Comparison of ENCODE assay signal across 1 cellular context in the genomic region with DNA sequence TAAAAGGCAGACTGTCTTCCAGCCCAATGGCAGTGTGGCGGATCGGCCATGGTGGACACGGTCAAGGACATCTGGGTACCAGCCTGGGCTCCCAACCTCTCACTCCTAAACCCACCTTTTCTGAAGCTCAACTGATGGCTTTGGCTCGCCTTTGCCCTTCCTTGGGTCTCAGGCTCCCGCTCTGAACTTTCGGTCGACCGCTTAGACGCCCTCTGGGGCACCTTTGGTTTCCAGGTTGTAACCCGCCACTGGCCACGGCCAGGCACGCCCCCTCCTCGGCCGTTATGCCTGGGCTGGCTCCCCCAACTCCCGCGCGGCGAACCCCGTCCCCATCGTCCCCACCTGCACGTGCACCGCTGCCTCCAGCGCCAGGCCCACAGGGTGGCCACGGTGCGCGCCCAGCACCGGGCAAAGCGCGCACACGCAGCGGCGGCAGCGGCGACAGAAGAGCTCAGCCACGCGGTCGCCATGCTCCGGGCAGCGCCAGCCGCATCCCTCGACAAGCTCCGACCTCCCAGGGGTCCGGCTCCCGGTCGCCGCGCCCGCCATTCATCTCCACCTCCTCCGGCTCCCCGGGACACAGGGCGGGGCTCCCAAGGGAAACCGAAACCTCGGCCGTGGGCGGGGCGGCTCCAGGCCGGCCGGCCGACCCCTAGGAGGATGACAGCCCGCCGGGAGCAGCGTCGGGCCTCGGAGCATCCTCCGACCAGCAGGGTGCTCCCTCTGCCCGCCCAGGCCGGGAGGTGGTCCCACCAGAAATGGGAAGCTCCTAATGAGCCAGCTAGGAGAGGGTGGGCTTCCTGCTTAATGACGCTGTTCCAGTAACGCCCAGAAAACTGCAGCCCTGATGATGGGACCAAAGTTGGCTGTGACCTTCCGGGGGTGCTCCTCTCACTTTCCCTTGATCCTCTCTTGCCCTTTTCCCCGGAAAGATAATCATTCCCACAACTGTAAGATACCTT.
TF ChIP-seq lines count a peak whose summit lies in the region.

A gene with protein sequence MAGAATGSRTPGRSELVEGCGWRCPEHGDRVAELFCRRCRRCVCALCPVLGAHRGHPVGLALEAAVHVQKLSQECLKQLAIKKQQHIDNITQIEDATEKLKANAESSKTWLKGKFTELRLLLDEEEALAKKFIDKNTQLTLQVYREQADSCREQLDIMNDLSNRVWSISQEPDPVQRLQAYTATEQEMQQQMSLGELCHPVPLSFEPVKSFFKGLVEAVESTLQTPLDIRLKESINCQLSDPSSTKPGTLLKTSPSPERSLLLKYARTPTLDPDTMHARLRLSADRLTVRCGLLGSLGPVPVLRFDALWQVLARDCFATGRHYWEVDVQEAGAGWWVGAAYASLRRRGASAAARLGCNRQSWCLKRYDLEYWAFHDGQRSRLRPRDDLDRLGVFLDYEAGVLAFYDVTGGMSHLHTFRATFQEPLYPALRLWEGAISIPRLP (minus strand): TSS at position 583 of the 962 bp plus-strand sequence. CDS start 34 bp downstream, at position 549.

TF ChIP-seq in HepG2, 621 proteins besides CTCF, POLR2A, EP300 and RAD21 (continued from another document and continues in another):
- TF ChIP-seq, protein P1, sequence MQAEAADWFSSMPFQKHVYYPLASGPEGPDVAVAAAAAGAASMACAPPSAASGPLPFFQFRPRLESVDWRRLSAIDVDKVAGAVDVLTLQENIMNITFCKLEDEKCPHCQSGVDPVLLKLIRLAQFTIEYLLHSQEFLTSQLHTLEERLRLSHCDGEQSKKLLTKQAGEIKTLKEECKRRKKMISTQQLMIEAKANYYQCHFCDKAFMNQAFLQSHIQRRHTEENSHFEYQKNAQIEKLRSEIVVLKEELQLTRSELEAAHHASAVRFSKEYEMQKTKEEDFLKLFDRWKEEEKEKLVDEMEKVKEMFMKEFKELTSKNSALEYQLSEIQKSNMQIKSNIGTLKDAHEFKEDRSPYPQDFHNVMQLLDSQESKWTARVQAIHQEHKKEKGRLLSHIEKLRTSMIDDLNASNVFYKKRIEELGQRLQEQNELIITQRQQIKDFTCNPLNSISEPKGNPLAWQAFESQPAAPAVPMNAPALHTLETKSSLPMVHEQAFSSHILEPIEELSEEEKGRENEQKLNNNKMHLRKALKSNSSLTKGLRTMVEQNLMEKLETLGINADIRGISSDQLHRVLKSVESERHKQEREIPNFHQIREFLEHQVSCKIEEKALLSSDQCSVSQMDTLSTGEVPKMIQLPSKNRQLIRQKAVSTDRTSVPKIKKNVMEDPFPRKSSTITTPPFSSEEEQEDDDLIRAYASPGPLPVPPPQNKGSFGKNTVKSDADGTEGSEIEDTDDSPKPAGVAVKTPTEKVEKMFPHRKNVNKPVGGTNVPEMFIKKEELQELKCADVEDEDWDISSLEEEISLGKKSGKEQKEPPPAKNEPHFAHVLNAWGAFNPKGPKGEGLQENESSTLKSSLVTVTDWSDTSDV (CRISPR knock-in tag; IDR thresholded peaks at IDR 0.05) = peak; percentile 75; the same call in 1 of the 2 replicates
- TF ChIP-seq, protein P2, sequence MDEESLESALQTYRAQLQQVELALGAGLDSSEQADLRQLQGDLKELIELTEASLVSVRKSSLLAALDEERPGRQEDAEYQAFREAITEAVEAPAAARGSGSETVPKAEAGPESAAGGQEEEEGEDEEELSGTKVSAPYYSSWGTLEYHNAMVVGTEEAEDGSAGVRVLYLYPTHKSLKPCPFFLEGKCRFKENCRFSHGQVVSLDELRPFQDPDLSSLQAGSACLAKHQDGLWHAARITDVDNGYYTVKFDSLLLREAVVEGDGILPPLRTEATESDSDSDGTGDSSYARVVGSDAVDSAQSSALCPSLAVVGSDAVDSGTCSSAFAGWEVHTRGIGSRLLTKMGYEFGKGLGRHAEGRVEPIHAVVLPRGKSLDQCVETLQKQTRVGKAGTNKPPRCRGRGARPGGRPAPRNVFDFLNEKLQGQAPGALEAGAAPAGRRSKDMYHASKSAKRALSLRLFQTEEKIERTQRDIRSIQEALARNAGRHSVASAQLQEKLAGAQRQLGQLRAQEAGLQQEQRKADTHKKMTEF (CRISPR knock-in tag; IDR thresholded peaks at IDR 0.05) = peak; percentile 78
- TF ChIP-seq POLR2AphosphoS5 (IDR thresholded peaks at IDR 0.05; ENCODE audit: low read depth, low read length) (peak; percentile 36; the same call in 1 of the 2 replicates), ZFP90 (CRISPR knock-in tag; IDR thresholded peaks at IDR 0.05; ENCODE audit: borderline replicate concordance) (0 out of 2 replicates have a peak, but pooled peaks have one; percentile 6), SAFB2 (CRISPR knock-in tag; IDR thresholded peaks at IDR 0.05; ENCODE audit: borderline replicate concordance, low read depth) (no peak; the same call in 1 of the 2 replicates), RBAK (CRISPR knock-in tag; IDR thresholded peaks at IDR 0.05) (peak; percentile 36; the same call in 1 of the 2 replicates), NFIB (CRISPR knock-in tag; IDR thresholded peaks at IDR 0.05; ENCODE audit: borderline replicate concordance) (no peak), ZBTB42 (CRISPR knock-in tag; IDR thresholded peaks at IDR 0.05) (0 out of 2 replicates have a peak, but pooled peaks have one; percentile 53), HNF4A (CRISPR knock-in tag; IDR thresholded peaks at IDR 0.05) (no peak), AHR (CRISPR knock-in tag; IDR thresholded peaks at IDR 0.05) (0 out of 2 replicates have a peak, but pooled peaks have one; percentile 47), LCORL (IDR thresholded peaks at IDR 0.05) (no peak), LCORL (CRISPR knock-in tag; IDR thresholded peaks at IDR 0.05) (peak; percentile 51; the same call in 1 of the 2 replicates), ZNF577 (CRISPR knock-in tag; IDR thresholded peaks at IDR 0.05; ENCODE audit: borderline replicate concordance, low read depth) (no peak), TMF1 (CRISPR knock-in tag; IDR thresholded peaks at IDR 0.05; ENCODE audit: low read depth) (0 out of 2 replicates have a peak, but pooled peaks have one; percentile 49), ZSCAN20 (CRISPR knock-in tag; IDR thresholded peaks at IDR 0.05; ENCODE audit: borderline replicate concordance) (peak; percentile 71; the same call in 1 of the 2 replicates), THYN1 (CRISPR knock-in tag; IDR thresholded peaks at IDR 0.05; ENCODE audit: borderline replicate concordance, low read depth) (0 out of 2 replicates have a peak, but pooled peaks have one; percentile 14), AKAP8 (CRISPR knock-in tag; IDR thresholded peaks at IDR 0.05) (peak; percentile 62; the same call in 1 of the 2 replicates), SALL1 (CRISPR knock-in tag; IDR thresholded peaks at IDR 0.05) (peak; percentile 75), MED1 (CRISPR knock-in tag; IDR thresholded peaks at IDR 0.05) (peak; percentile 34; the same call in 1 of the 2 replicates), CBX5 (CRISPR knock-in tag; IDR thresholded peaks at IDR 0.05; ENCODE audit: borderline replicate concordance) (peak; percentile 71; the same call in 1 of the 2 replicates), PHF20 (CRISPR knock-in tag; IDR thresholded peaks at IDR 0.05) (peak; percentile 44; the same call in 1 of the 2 replicates), ZNF225 (CRISPR knock-in tag; IDR thresholded peaks at IDR 0.05) (peak; percentile 74; the same call in 1 of the 2 replicates), MTF2 (CRISPR knock-in tag; IDR thresholded peaks at IDR 0.05; ENCODE audit: borderline replicate concordance) (0 out of 2 replicates have a peak, but pooled peaks have one; percentile 65), NCOA2 (CRISPR knock-in tag; IDR thresholded peaks at IDR 0.05) (0 out of 2 replicates have a peak, but pooled peaks have one; percentile 7), MXI1 (IDR thresholded peaks at IDR 0.05; ENCODE audit: borderline replicate concordance, low read depth, low read length) (0 out of 3 replicates have a peak, but pooled peaks have one; percentile 50), ZNF30 (CRISPR knock-in tag; IDR thresholded peaks at IDR 0.05) (0 out of 2 replicates have a peak, but pooled peaks have one; percentile 63), SALL2 (CRISPR knock-in tag; IDR thresholded peaks at IDR 0.05) (peak; percentile 70), MXD4 (CRISPR knock-in tag; IDR thresholded peaks at IDR 0.05) (peak; percentile 82; the same call in 1 of the 2 replicates), KDM3A (CRISPR knock-in tag; IDR thresholded peaks at IDR 0.05; ENCODE audit: low read depth) (peak; percentile 87; the same call in 1 of the 2 replicates), ATF7-NPFF (CRISPR knock-in tag; IDR thresholded peaks at IDR 0.05; ENCODE audit: low read depth) (peak; percentile 59), ZNF670 (CRISPR knock-in tag; IDR thresholded peaks at IDR 0.05; ENCODE audit: borderline replicate concordance) (0 out of 2 replicates have a peak, but pooled peaks have one; percentile 26), ZNF124 (CRISPR knock-in tag; IDR thresholded peaks at IDR 0.05) (peak; percentile 60; the same call in 1 of the 2 replicates), ZNF543 (CRISPR knock-in tag; IDR thresholded peaks at IDR 0.05) (0 out of 2 replicates have a peak, but pooled peaks have one; percentile 19), HDAC6 (IDR thresholded peaks at IDR 0.05; ENCODE audit: low read depth, low read length) (no peak), ARID2 (CRISPR knock-in tag; IDR thresholded peaks at IDR 0.05; ENCODE audit: borderline replicate concordance) (peak; percentile 59; the same call in 1 of the 2 replicates), KDM1A (CRISPR knock-in tag; IDR thresholded peaks at IDR 0.05) (0 out of 2 replicates have a peak, but pooled peaks have one; percentile 7), ZNF703 (CRISPR knock-in tag; IDR thresholded peaks at IDR 0.05; ENCODE audit: borderline replicate concordance) (0 out of 2 replicates have a peak, but pooled peaks have one; percentile 71), ZBTB20 (CRISPR knock-in tag; IDR thresholded peaks at IDR 0.05; ENCODE audit: borderline replicate concordance, low read depth) (0 out of 2 replicates have a peak, but pooled peaks have one; percentile 20)
- TF ChIP-seq, protein P3, sequence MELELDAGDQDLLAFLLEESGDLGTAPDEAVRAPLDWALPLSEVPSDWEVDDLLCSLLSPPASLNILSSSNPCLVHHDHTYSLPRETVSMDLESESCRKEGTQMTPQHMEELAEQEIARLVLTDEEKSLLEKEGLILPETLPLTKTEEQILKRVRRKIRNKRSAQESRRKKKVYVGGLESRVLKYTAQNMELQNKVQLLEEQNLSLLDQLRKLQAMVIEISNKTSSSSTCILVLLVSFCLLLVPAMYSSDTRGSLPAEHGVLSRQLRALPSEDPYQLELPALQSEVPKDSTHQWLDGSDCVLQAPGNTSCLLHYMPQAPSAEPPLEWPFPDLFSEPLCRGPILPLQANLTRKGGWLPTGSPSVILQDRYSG (CRISPR knock-in tag; IDR thresholded peaks at IDR 0.05) = no peak
- TF ChIP-seq, protein P4, sequence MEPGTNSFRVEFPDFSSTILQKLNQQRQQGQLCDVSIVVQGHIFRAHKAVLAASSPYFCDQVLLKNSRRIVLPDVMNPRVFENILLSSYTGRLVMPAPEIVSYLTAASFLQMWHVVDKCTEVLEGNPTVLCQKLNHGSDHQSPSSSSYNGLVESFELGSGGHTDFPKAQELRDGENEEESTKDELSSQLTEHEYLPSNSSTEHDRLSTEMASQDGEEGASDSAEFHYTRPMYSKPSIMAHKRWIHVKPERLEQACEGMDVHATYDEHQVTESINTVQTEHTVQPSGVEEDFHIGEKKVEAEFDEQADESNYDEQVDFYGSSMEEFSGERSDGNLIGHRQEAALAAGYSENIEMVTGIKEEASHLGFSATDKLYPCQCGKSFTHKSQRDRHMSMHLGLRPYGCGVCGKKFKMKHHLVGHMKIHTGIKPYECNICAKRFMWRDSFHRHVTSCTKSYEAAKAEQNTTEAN (CRISPR knock-in tag; conservative IDR thresholded peaks at IDR 0.05) = no peak
- TF ChIP-seq, protein P5, sequence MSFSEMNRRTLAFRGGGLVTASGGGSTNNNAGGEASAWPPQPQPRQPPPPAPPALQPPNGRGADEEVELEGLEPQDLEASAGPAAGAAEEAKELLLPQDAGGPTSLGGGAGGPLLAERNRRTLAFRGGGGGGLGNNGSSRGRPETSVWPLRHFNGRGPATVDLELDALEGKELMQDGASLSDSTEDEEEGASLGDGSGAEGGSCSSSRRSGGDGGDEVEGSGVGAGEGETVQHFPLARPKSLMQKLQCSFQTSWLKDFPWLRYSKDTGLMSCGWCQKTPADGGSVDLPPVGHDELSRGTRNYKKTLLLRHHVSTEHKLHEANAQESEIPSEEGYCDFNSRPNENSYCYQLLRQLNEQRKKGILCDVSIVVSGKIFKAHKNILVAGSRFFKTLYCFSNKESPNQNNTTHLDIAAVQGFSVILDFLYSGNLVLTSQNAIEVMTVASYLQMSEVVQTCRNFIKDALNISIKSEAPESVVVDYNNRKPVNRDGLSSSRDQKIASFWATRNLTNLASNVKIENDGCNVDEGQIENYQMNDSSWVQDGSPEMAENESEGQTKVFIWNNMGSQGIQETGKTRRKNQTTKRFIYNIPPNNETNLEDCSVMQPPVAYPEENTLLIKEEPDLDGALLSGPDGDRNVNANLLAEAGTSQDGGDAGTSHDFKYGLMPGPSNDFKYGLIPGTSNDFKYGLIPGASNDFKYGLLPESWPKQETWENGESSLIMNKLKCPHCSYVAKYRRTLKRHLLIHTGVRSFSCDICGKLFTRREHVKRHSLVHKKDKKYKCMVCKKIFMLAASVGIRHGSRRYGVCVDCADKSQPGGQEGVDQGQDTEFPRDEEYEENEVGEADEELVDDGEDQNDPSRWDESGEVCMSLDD (CRISPR knock-in tag; IDR thresholded peaks at IDR 0.05; ENCODE audit: borderline replicate concordance) = peak; percentile 85; the same call in 1 of the 2 replicates
- TF ChIP-seq, protein P6, sequence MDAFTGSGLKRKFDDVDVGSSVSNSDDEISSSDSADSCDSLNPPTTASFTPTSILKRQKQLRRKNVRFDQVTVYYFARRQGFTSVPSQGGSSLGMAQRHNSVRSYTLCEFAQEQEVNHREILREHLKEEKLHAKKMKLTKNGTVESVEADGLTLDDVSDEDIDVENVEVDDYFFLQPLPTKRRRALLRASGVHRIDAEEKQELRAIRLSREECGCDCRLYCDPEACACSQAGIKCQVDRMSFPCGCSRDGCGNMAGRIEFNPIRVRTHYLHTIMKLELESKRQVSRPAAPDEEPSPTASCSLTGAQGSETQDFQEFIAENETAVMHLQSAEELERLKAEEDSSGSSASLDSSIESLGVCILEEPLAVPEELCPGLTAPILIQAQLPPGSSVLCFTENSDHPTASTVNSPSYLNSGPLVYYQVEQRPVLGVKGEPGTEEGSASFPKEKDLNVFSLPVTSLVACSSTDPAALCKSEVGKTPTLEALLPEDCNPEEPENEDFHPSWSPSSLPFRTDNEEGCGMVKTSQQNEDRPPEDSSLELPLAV (CRISPR knock-in tag; conservative IDR thresholded peaks at IDR 0.05; ENCODE audit: low read depth) = no peak
